Comparison of ENCODE assay signal across 20 cellular contexts in the genomic region with DNA sequence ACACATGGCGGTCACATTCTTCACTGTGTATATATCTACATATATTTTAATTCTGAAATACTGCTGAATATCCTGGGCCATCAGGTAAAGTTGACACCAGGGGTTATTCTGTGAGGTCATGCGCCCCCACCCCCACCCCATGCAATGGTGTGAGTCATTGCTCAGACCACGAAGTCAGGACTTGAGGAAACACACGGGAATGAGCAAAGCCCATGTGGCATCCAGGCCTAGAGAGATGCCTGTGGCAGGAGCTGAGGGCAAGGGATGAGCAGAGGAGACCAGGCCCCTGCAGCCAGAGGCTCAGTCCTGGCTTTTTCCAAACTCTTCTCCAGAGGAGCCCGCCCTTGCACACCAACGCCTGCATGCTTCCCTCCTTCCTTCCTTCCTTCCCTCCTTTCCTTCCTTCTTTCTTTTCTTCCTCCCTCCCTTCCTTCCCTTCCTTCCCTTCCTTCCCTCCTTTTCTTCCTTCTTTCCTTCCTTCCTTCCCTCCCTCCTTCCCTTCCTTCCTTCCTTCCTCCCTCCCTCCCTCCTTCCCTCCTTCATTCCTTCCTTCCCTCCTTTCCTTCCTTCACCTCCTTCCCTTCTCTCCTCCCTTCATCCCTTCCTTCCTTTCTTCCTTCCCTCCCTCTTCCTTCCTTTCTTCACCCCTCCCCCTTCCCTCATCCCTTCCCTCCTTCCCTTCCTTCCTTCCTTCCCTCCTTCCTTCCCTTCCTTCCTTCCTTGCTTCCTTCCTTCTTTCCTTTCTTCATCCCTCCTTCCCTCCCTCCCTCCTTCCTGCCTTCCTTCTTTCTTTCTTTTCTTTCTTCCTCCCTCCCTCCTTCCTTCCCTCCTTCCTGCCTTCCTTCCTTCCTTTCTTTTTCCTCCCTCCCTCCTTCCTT.
"Had no signal": no experiment of that assay in that cellular context is flagged by ENCODE, and none has a peak within 500 bp of the region (broad histone marks: within the 10 kb centered on the region; RNA-seq: fewer than 3 reads in every experiment).

No MANE protein-coding gene starts in this region.

- H3K4me3 ChIP-seq: dorsolateral prefrontal cortex, left lung, spleen, thoracic aorta, upper lobe of left lung had no signal

- DNase-seq: activated CD4-positive, alpha-beta memory T cell treated with anti-CD3 and anti-CD28 coated beads, Interleukin-2, amount 10 ng/mL, durations not matched to agents 7 days and 5 days; activated CD4-positive, alpha-beta T cell treated with anti-CD3 and anti-CD28 coated beads for 48 hours; activated CD4-positive, CD25-positive, alpha-beta regulatory T cell; activated naive CD4-positive, alpha-beta T cell treated with Interleukin-2 at 50 U/mL for 16 hours; activated T-cell treated with anti-CD3 and anti-CD28 coated beads, Interleukin-2, amount 50 U/mL, for 1 hour; anterior cingulate cortex; caudate nucleus; dorsolateral prefrontal cortex; foreskin keratinocyte; glutamatergic neuron; kidney; left lung; midbrain; nephron progenitor cell; occipital lobe; posterior cingulate gyrus; spleen; stimulated activated naive B cell treated with anti-CD40 and anti-IgM and Interleukin-4, amounts not matched to agents 10 μg/mL and 1 μg/mL and 100 μg/mL, for 72 hours; upper lobe of left lung had no signal

- ATAC-seq: foreskin keratinocyte; left lung; stimulated activated naive B cell treated with anti-CD40 and anti-IgM and Interleukin-4, amounts not matched to agents 10 μg/mL and 1 μg/mL and 100 μg/mL, for 72 hours had no signal
